ENCODE assay signal across 8 cellular contexts in genomic region chr19:12722566-12723382, GRCh38. TPM values are rescaled to one million over a fixed set of nuclear protein-coding genes. Genes with fewer than 3 reads are reported as not detected.
DNase-seq lines count a peak whose midpoint lies in the region; ATAC-seq and TF ChIP-seq lines count a peak whose summit lies in the region.

No MANE protein-coding gene starts in this region.

- H3K27ac Mint-ChIP-seq in activated naive CD4-positive, alpha-beta T cell treated with anti-CD3 and anti-CD28 coated beads, Interleukin-2, amount 50 U/mL, for 72 hours = peak overlapping the region; percentile 95 to 96

- TF ChIP-seq CTCF in SK-N-SH (IDR thresholded peaks at IDR 0.05) = no peak

- peak overlapping the region; percentile 95 for H3K9ac ChIP-seq in SK-N-SH

- peaks cover 42 to 45% of the 10 kb centered on the region in 2 donors for H3K36me3 Mint-ChIP-seq in activated naive CD4-positive, alpha-beta T cell treated with anti-CD3 and anti-CD28 coated beads, Interleukin-2, amount 50 U/mL, for 72 hours

- peaks cover 17% of the 10 kb centered on the region for H3F3A ChIP-seq in SK-N-SH (replicated peaks; ENCODE audit: insufficient read depth)

- H2AFZ ChIP-seq in SK-N-SH (ENCODE audit: low read depth) = peak overlapping the region; percentile 75

- H3K27me3 ChIP-seq in SK-N-SH (ENCODE audit: insufficient read depth) = no peaks in the 10 kb centered on the region

- POLR2A ChIA-PET in SK-N-SH (lab: Yijun Ruan, JAX) = interaction anchor here (0.6 to 1.7 kb wide), 13 partner anchors 9 to 223 kb away, joined by 3 to 6 read pairs (median 3); partner anchors contain the start of genes FBXW9, GET3, JUNB and RAD23A

- H3K4me2 ChIP-seq in SK-N-SH = peak overlapping the region; percentile 99

- H3K4me1 ChIP-seq in SK-N-SH (ENCODE audit: control insufficient read depth in 1 of 2, insufficient read depth in 2 of 2, low read depth in 1 of 2, low read length in 1 of 2) = peaks cover 7 to 8% of the 10 kb centered on the region in 2 experiments; a peak in 3 of 4 replicates

- 1% methylated on average over 29 of the region's 32 CpGs for WGBS in SK-N-SH (ENCODE audit: low lambda C conversion rate)

- ATAC-seq in HG02588 (IDR thresholded peaks at IDR 0.05; ENCODE audit: unreplicated experiment) = peak; percentile 71
- ATAC-seq in activated naive CD4-positive, alpha-beta T cell treated with anti-CD3 and anti-CD28 coated beads, Interleukin-2, amount 50 U/mL, for 72 hours = peak; percentile 86 to 90

- DNase-seq in GM03348 (ENCODE audit: low spot score) (peak; percentile 97), NCI-H1092 (lab: John Stamatoyannopoulos, UW) (peak; percentile 99), SK-N-SH (peak; percentile 96), glomerular endothelial cell (ENCODE audit: extremely low read depth, low read depth, low spot score) (peak; percentile 99), occipital lobe (lab: John Stamatoyannopoulos, UW) (peak; percentile 91)
- DNase-seq in activated naive CD4-positive, alpha-beta T cell treated with anti-CD3 and anti-CD28 coated beads, Interleukin-2, amount 50 U/mL, for 72 hours (ENCODE audit: low spot score in 2 of 2) = peak; percentile 88 to 92

- TF ChIP-seq RAD21 in SK-N-SH (IDR thresholded peaks at IDR 0.05; ENCODE audit: low read length) = no peak

- H3K9me3 Mint-ChIP-seq in activated naive CD4-positive, alpha-beta T cell treated with anti-CD3 and anti-CD28 coated beads, Interleukin-2, amount 50 U/mL, for 72 hours = no peaks in the 10 kb centered on the region

- no peaks in the 10 kb centered on the region for H3K9me2 ChIP-seq in SK-N-SH

- no peak for TF ChIP-seq EP300 in SK-N-SH (IDR thresholded peaks at IDR 0.05; ENCODE audit: borderline replicate concordance in 1 of 2, low read depth in 1 of 2, low read length in 1 of 2)

- H3K27ac ChIP-seq in SK-N-SH (ENCODE audit: low read depth in 2 of 2, low read length in 1 of 2) (peak overlapping the region; percentile 89), temporal lobe (ENCODE audit: low read depth, low read length) (peak overlapping the region; percentile 69)

- peaks cover 57% of the 10 kb centered on the region for H3K79me2 ChIP-seq in SK-N-SH (ENCODE audit: insufficient read depth)

- CTCF ChIA-PET in SK-N-SH (lab: Yijun Ruan, JAX) = interaction anchor here (0.7 to 3.8 kb wide), 10 partner anchors 10 to 125 kb away, joined by 3 to 25 read pairs (median 4); partner anchors contain the start of genes GET3 and TRIR

- peaks cover 10 to 16% of the 10 kb centered on the region in 2 experiments for H3K36me3 ChIP-seq in SK-N-SH (replicated peaks in 1 of 2; ENCODE audit: control insufficient read depth in 1 of 2, insufficient read depth in 2 of 2, low read length in 1 of 2)

- H3K9me3 ChIP-seq in SK-N-SH = no peaks in the 10 kb centered on the region

- H4K20me1 ChIP-seq in SK-N-SH (ENCODE audit: insufficient read depth) = no peaks in the 10 kb centered on the region

- H3K4me3 ChIP-seq in SK-N-SH (ENCODE audit: low read depth in 2 of 2, low read length in 1 of 2) = peak overlapping the region; percentile 63 to 85

TF ChIP-seq in SK-N-SH, 30 proteins besides CTCF, POLR2A, EP300 and RAD21 (continues in another document):
- TF ChIP-seq NFIC (IDR thresholded peaks at IDR 0.05; ENCODE audit: borderline replicate concordance) (no peak; the same call in 1 of the 2 replicates), USF1 (IDR thresholded peaks at IDR 0.05; ENCODE audit: borderline replicate concordance, low read depth) (peak; percentile 99), TCF12 (IDR thresholded peaks at IDR 0.05) (no peak; the same call in 1 of the 2 replicates), TEAD4 (IDR thresholded peaks at IDR 0.05; ENCODE audit: borderline replicate concordance, insufficient read depth) (no peak), YY1 (IDR thresholded peaks at IDR 0.05; ENCODE audit: low read depth) (no peak), POLR2AphosphoS5 (IDR thresholded peaks at IDR 0.05; ENCODE audit: low read depth, low read length) (peak; percentile 76), SMC3 (IDR thresholded peaks at IDR 0.05; ENCODE audit: low read depth, low read length) (no peak), USF2 (IDR thresholded peaks at IDR 0.05; ENCODE audit: borderline replicate concordance, low read depth, low read length) (peak; percentile 96), REST (IDR thresholded peaks at IDR 0.05; ENCODE audit: low read depth, low read length) (peak; percentile 17), RCOR1 (IDR thresholded peaks at IDR 0.05; ENCODE audit: low read length) (0 out of 2 replicates have a peak, but pooled peaks have one; percentile 33), FOXJ3 (CRISPR knock-in tag; IDR thresholded peaks at IDR 0.05) (no peak), TAF1 (IDR thresholded peaks at IDR 0.05; ENCODE audit: borderline replicate concordance, low read depth, low read length) (peak; percentile 80)

RNA-seq across cellular contexts. Expression of gene TNPO2, which starts 1.0 kb away (rescaled TPM):
- polyA plus RNA-seq in SK-N-SH (2012; rRNA removed) = 82.4 and 112 TPM in 2 replicates
- 27.4 and 45.1 TPM in 2 replicates for polyA plus RNA-seq in SK-N-SH (2012; cell fraction: cytosol; rRNA removed)
- polyA plus RNA-seq in SK-N-SH (2012; cell fraction: nucleus; rRNA removed) = 370 and 507 TPM in 2 replicates
- total RNA-seq in activated naive CD4-positive, alpha-beta T cell treated with anti-CD3 and anti-CD28 coated beads, Interleukin-2, amount 50 U/mL, for 72 hours = 100 to 1,000 TPM in 1 of 2 donors, 10 to 100 TPM in 1; 89.6 to 100 TPM
- 56.9 and 60.2 TPM in 2 replicates for total RNA-seq in glomerular endothelial cell
- total RNA-seq in occipital lobe = 54.0 TPM
- total RNA-seq in temporal lobe = 72.0 TPM

RNA-seq across cellular contexts. Expression of gene TRIR, which starts 11.7 kb away (rescaled TPM):
- polyA plus RNA-seq in SK-N-SH (2012; rRNA removed) = 294 and 466 TPM in 2 replicates
- polyA plus RNA-seq in SK-N-SH (2012; cell fraction: cytosol; rRNA removed) = 332 and 379 TPM in 2 replicates
- polyA plus RNA-seq in SK-N-SH (2012; cell fraction: nucleus; rRNA removed) = 273 and 386 TPM in 2 replicates
- total RNA-seq in activated naive CD4-positive, alpha-beta T cell treated with anti-CD3 and anti-CD28 coated beads, Interleukin-2, amount 50 U/mL, for 72 hours = 100 to 1,000 TPM; 122 to 167 TPM
- total RNA-seq in glomerular endothelial cell (380 and 408 TPM in 2 replicates), occipital lobe (138 TPM), temporal lobe (140 TPM)

RNA-seq across cellular contexts. Expression of gene GET3, which starts 14.5 kb away (rescaled TPM):
- 250 and 264 TPM in 2 replicates for polyA plus RNA-seq in SK-N-SH (2012; rRNA removed)
- 152 and 185 TPM in 2 replicates for polyA plus RNA-seq in SK-N-SH (2012; cell fraction: cytosol; rRNA removed)
- 160 and 186 TPM in 2 replicates for polyA plus RNA-seq in SK-N-SH (2012; cell fraction: nucleus; rRNA removed)
- 10 to 100 TPM; 46.4 to 56.9 TPM for total RNA-seq in activated naive CD4-positive, alpha-beta T cell treated with anti-CD3 and anti-CD28 coated beads, Interleukin-2, amount 50 U/mL, for 72 hours
- 65.0 and 88.7 TPM in 2 replicates for total RNA-seq in glomerular endothelial cell
- total RNA-seq in occipital lobe = 59.3 TPM
- total RNA-seq in temporal lobe = 33.2 TPM

RNA-seq across cellular contexts. Expression of gene FBXW9, which starts 26.3 kb away (rescaled TPM):
- polyA plus RNA-seq in SK-N-SH (2012; rRNA removed) = 25.9 and 26.6 TPM in 2 replicates
- polyA plus RNA-seq in SK-N-SH (2012; cell fraction: cytosol; rRNA removed) = 9.6 and 15.9 TPM in 2 replicates
- polyA plus RNA-seq in SK-N-SH (2012; cell fraction: nucleus; rRNA removed) = 39.1 and 46.7 TPM in 2 replicates
- total RNA-seq in activated naive CD4-positive, alpha-beta T cell treated with anti-CD3 and anti-CD28 coated beads, Interleukin-2, amount 50 U/mL, for 72 hours = 1 to 10 TPM; 7.1 to 9.5 TPM
- total RNA-seq in glomerular endothelial cell (8.0 and 12.1 TPM in 2 replicates), occipital lobe (6.4 TPM), temporal lobe (7.4 TPM)

RNA-seq across cellular contexts. Expression of gene BEST2, which starts 28.8 kb away (rescaled TPM):
- polyA plus RNA-seq in SK-N-SH (2012; rRNA removed) = not detected in 2 replicates
- polyA plus RNA-seq in SK-N-SH (2012; cell fraction: cytosol; rRNA removed) = not detected in 2 replicates
- 0.04 and 0.08 TPM in 2 replicates for polyA plus RNA-seq in SK-N-SH (2012; cell fraction: nucleus; rRNA removed)
- not detected for total RNA-seq in activated naive CD4-positive, alpha-beta T cell treated with anti-CD3 and anti-CD28 coated beads, Interleukin-2, amount 50 U/mL, for 72 hours
- not detected in 2 replicates for total RNA-seq in glomerular endothelial cell
- total RNA-seq in occipital lobe = 0.16 TPM
- total RNA-seq in temporal lobe = under 0.01 TPM

Comparison
In these comparisons a context has a peak if more than half of its experiments do, and no peak if none do; other contexts are left out.
1. Peak in every context shown above with its lines: DNase-seq, ATAC-seq, H3K4me3 ChIP-seq and H3K27ac ChIP-seq.